ENCODE assay signal across 12 cellular contexts in the genomic region with DNA sequence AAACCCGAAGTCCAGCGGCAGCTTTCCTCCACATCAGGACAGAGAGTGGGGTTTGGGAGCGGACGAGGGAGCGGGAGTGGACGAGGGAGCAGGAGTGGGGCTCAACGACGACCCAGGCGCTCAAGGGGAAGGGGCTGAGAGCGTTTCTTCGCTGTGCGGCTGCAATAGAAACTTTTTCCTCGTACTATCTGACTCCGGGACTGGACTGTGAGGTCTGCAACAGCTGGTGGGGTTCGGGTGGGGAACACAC. TPM values are rescaled to one million over a fixed set of nuclear protein-coding genes. Genes with fewer than 3 reads are reported as not detected.
A peak's percentile ranks its signal among the peaks of the same experiment; 100 is the strongest.
DNase-seq lines count a peak whose midpoint lies in the region; ATAC-seq and TF ChIP-seq lines count a peak whose summit lies in the region.
"Had no signal": no experiment of that assay in that cellular context is flagged by ENCODE, and none has a peak within 500 bp of the region (broad histone marks: within the 10 kb centered on the region; RNA-seq: fewer than 3 reads in every experiment).

No MANE protein-coding gene starts in this region.

- peaks cover 82% of the 10 kb centered on the region for H3K27me3 Mint-ChIP-seq in stimulated activated naive CD8-positive, alpha-beta T cell treated with anti-CD3 and anti-CD28 coated beads, Interleukin-15, amount 100 ng/mL, for 72 hours
- H3K27me3 Mint-ChIP-seq in nephron progenitor cell (ENCODE audit: low read depth, poor library complexity) = peaks cover 89% of the 10 kb centered on the region

- in situ Hi-C loops in G401 (cut with HindIII; ENCODE audit: low sequenced_read_pairs) = no loop called here

- H3K4me1 Mint-ChIP-seq in stimulated activated naive CD8-positive, alpha-beta T cell treated with anti-CD3 and anti-CD28 coated beads, Interleukin-15, amount 100 ng/mL, for 72 hours = peaks cover 36% of the 10 kb centered on the region
- peaks cover 43% of the 10 kb centered on the region for H3K4me1 Mint-ChIP-seq in nephron progenitor cell

- H3K36me3 Mint-ChIP-seq in nephron progenitor cell (ENCODE audit: low read depth) = no peaks in the 10 kb centered on the region

- H3K27ac Mint-ChIP-seq in stimulated activated naive CD8-positive, alpha-beta T cell treated with anti-CD3 and anti-CD28 coated beads, Interleukin-15, amount 100 ng/mL, for 72 hours = no peak overlapping the region
- H3K27ac Mint-ChIP-seq in nephron progenitor cell = no peak overlapping the region

- peak overlapping the region; percentile 63 to 78 for H3K4me3 Mint-ChIP-seq in stimulated activated naive CD8-positive, alpha-beta T cell treated with anti-CD3 and anti-CD28 coated beads, Interleukin-15, amount 100 ng/mL, for 72 hours
- H3K4me3 Mint-ChIP-seq in nephron progenitor cell = peak overlapping the region; percentile 86

- ATAC-seq in stimulated activated naive CD8-positive, alpha-beta T cell treated with anti-CD3 and anti-CD28 coated beads, Interleukin-15, amount 100 ng/mL, for 72 hours = no peak
- ATAC-seq in stimulated activated naive CD8-positive, alpha-beta T cell treated with anti-CD3 and anti-CD28 coated beads, Interleukin-15, Interleukin-2, amounts not matched to agents 100 U/mL and 50 U/mL, for 24 hours = no peak
- ATAC-seq in GM21526 (IDR thresholded peaks at IDR 0.05; ENCODE audit: low FRiP score, unreplicated experiment) = no peak
- ATAC-seq in HG03108 (IDR thresholded peaks at IDR 0.05; ENCODE audit: unreplicated experiment) = no peak
- no peak for ATAC-seq in HG03442 (IDR thresholded peaks at IDR 0.05; ENCODE audit: unreplicated experiment)

- H3K9me3 Mint-ChIP-seq in stimulated activated naive CD8-positive, alpha-beta T cell treated with anti-CD3 and anti-CD28 coated beads, Interleukin-15, amount 100 ng/mL, for 72 hours = no peaks in the 10 kb centered on the region
- no peaks in the 10 kb centered on the region for H3K9me3 Mint-ChIP-seq in nephron progenitor cell

- TF ChIP-seq CTCF in fibroblast of the aortic adventitia (IDR thresholded peaks at IDR 0.05; ENCODE audit: insufficient read depth, low read length) (no peak), nephron progenitor cell (IDR thresholded peaks at IDR 0.05) (no peak)

- no peak for DNase-seq in stimulated activated naive CD8-positive, alpha-beta T cell treated with anti-CD3 and anti-CD28 coated beads, Interleukin-15, amount 100 ng/mL, for 72 hours
- DNase-seq in stimulated activated naive CD8-positive, alpha-beta T cell treated with anti-CD3 and anti-CD28 coated beads, Interleukin-15, Interleukin-2, amounts not matched to agents 100 U/mL and 50 U/mL, for 24 hours = no peak
- DNase-seq in fibroblast of the aortic adventitia (ENCODE audit: low read depth) = no peak
- no peak for DNase-seq in nephron progenitor cell
- DNase-seq in G401 (ENCODE audit: low spot score) = no peak
- DNase-seq: amniotic stem cell, COR-L47 had no signal

- peak overlapping the region; percentile 79 for H3K4me3 ChIP-seq in fibroblast of the aortic adventitia (ENCODE audit: low read depth, low read length)

RNA-seq across cellular contexts. Expression of gene FAM20A, which starts 1.4 kb away (rescaled TPM):
- 10.5 and 37.0 TPM in 2 replicates for total RNA-seq in fibroblast of the aortic adventitia (ENCODE audit: low replicate concordance)
- not detected in 2 replicates for total RNA-seq in G401 (2014; rRNA removed; shearing (Covaris generic))
- total RNA-seq: HT-29, pulmonary artery endothelial cell had no signal

Comparison
In these comparisons a context has a peak if more than half of its experiments do, and no peak if none do; other contexts are left out.
1. RNA of gene FAM20A, which starts 1.4 kb away (total RNA-seq): 10.5 to 37.0 TPM in fibroblast of the aortic adventitia; not detected in G401; every median in the first group is over 10 times any median in the second.